Comparison of ENCODE assay signal across 17 cellular contexts in the genomic region with DNA sequence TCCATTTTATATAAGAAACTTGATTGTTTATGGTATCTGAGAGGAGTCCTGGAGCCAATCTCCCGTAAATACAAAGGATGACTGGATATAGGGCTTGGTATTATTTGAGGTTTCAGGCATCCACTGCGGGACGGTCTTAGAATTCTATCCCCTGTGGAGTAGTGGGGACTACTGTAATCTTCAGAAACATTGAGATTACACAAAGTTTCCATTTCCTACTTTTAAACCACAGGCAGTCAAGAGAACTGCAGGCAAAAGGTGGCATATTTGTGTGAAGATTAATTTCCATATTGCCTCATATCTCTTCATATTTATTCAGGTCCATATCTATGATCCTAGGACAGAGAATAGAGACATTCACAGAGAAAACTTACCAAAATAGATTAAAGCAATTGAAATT.
"Had no signal": no experiment of that assay in that cellular context is flagged by ENCODE, and none has a peak within 500 bp of the region (broad histone marks: within the 10 kb centered on the region; RNA-seq: fewer than 3 reads in every experiment).

No MANE protein-coding gene starts in this region.

- ATAC-seq: lower lobe of right lung; naive thymus-derived CD4-positive, alpha-beta T cell; stimulated activated memory B cell treated with anti-CD40 and anti-IgM and Interleukin-4, amounts not matched to agents 10 μg/mL and 1 μg/mL and 100 μg/mL, for 72 hours had no signal

- H3K27me3 ChIP-seq: breast epithelium, hepatocyte, neutrophil, right atrium auricular region, tibial artery, vagina had no signal

- H3K27ac Mint-ChIP-seq: activated CD4-positive, alpha-beta memory T cell treated with anti-CD3 and anti-CD28 coated beads, Interleukin-2, amount 10 ng/mL, durations not matched to agents 7 days and 5 days; activated naive CD8-positive, alpha-beta T cell; naive thymus-derived CD4-positive, alpha-beta T cell; stimulated activated memory B cell treated with anti-CD40 and anti-IgM and Interleukin-4, amounts not matched to agents 10 μg/mL and 1 μg/mL and 100 μg/mL, for 72 hours; T-helper 2 cell treated with Interferon-gamma antibody and Interleukin-4, amounts not matched to agents 5 μg/mL and 100 μg/mL, for 36 hours had no signal

- H3K27ac ChIP-seq: breast epithelium, hepatocyte, lower lobe of right lung, neutrophil, right atrium auricular region, tibial artery, vagina, VCaP had no signal

- H3K4me3 Mint-ChIP-seq: activated CD4-positive, alpha-beta memory T cell treated with anti-CD3 and anti-CD28 coated beads, Interleukin-2, amount 10 ng/mL, durations not matched to agents 7 days and 5 days; activated naive CD8-positive, alpha-beta T cell; naive thymus-derived CD4-positive, alpha-beta T cell; stimulated activated memory B cell treated with anti-CD40 and anti-IgM and Interleukin-4, amounts not matched to agents 10 μg/mL and 1 μg/mL and 100 μg/mL, for 72 hours; T-helper 2 cell treated with Interferon-gamma antibody and Interleukin-4, amounts not matched to agents 5 μg/mL and 100 μg/mL, for 36 hours had no signal

- H3K36me3 ChIP-seq: breast epithelium, lower lobe of right lung, neutrophil, right atrium auricular region, tibial artery, vagina had no signal

- DNase-seq: activated CD4-positive, alpha-beta memory T cell treated with anti-CD3 and anti-CD28 coated beads, Interleukin-2, amount 10 ng/mL, durations not matched to agents 7 days and 5 days; activated gamma-delta T cell; activated T-cell treated with anti-CD3 and anti-CD28 coated beads, Interleukin-2, amount 50 U/mL, for 48 hours; anterior cingulate cortex; lower lobe of right lung; naive thymus-derived CD4-positive, alpha-beta T cell; tibial artery had no signal

- H3K27me3 Mint-ChIP-seq: activated CD4-positive, alpha-beta memory T cell treated with anti-CD3 and anti-CD28 coated beads, Interleukin-2, amount 10 ng/mL, durations not matched to agents 7 days and 5 days; activated naive CD8-positive, alpha-beta T cell; naive thymus-derived CD4-positive, alpha-beta T cell; stimulated activated memory B cell treated with anti-CD40 and anti-IgM and Interleukin-4, amounts not matched to agents 10 μg/mL and 1 μg/mL and 100 μg/mL, for 72 hours had no signal

- H3K36me3 Mint-ChIP-seq: activated naive CD8-positive, alpha-beta T cell; naive thymus-derived CD4-positive, alpha-beta T cell; stimulated activated memory B cell treated with anti-CD40 and anti-IgM and Interleukin-4, amounts not matched to agents 10 μg/mL and 1 μg/mL and 100 μg/mL, for 72 hours had no signal

- H3K9me3 ChIP-seq: breast epithelium, lower lobe of right lung, neutrophil, right atrium auricular region, tibial artery, vagina had no signal

- H3K4me3 ChIP-seq: breast epithelium, hepatocyte, lower lobe of right lung, right atrium auricular region, smooth muscle cell, tibial artery, vagina had no signal

- H3K4me1 ChIP-seq: breast epithelium, lower lobe of right lung, right atrium auricular region, tibial artery, vagina had no signal

- H3K4me1 Mint-ChIP-seq: activated CD4-positive, alpha-beta memory T cell treated with anti-CD3 and anti-CD28 coated beads, Interleukin-2, amount 10 ng/mL, durations not matched to agents 7 days and 5 days; naive thymus-derived CD4-positive, alpha-beta T cell; stimulated activated memory B cell treated with anti-CD40 and anti-IgM and Interleukin-4, amounts not matched to agents 10 μg/mL and 1 μg/mL and 100 μg/mL, for 72 hours had no signal
